In genomic region chr11:77147668-77148321, GRCh38 we compare ENCODE assay signal across 8 cellular contexts. TPM values are rescaled to one million over a fixed set of nuclear protein-coding genes. Genes with fewer than 3 reads are reported as not detected.
DNase-seq lines count a peak whose midpoint lies in the region; TF ChIP-seq lines count a peak whose summit lies in the region.

No MANE protein-coding gene starts in this region.

- peaks cover 6% of the 10 kb centered on the region for H3K27me3 Mint-ChIP-seq in activated T-helper 1 cell treated with anti-CD3 and anti-CD28 coated beads, Interleukin-12 subunit alpha, Interleukin-12 subunit beta, Interleukin-2, Interleukin-4 antibody, amounts not matched to agents 30 ng/mL and 10 ng/mL and 1 ng/mL, durations not matched to agents 14 hours and 24 hours and 36 hours (ENCODE audit: insufficient read depth)

- H3K4me3 ChIP-seq in NB4 (ENCODE audit: low read depth, low read length) = peak overlapping the region; percentile 3
- peak overlapping the region; percentile 81 for H3K4me3 ChIP-seq in iPS-15b (ENCODE audit: low read depth, low read length)
- peak overlapping the region in 1 of 3 donors; percentile 18 for H3K4me3 ChIP-seq in thyroid gland (replicated peaks in 1 of 3)
- no peak overlapping the region for H3K4me3 ChIP-seq in dorsolateral prefrontal cortex

- H3K27ac ChIP-seq in thyroid gland = no peak overlapping the region
- H3K27ac ChIP-seq in dorsolateral prefrontal cortex = no peak overlapping the region

- H3K4me1 ChIP-seq in iPS-15b (ENCODE audit: control insufficient read depth, insufficient read depth, low read length) (no peaks in the 10 kb centered on the region), thyroid gland (peaks cover 0 to 9% of the 10 kb centered on the region in 2 donors)

- no peak overlapping the region for H3K9ac ChIP-seq in iPS-15b (ENCODE audit: low read depth, low read length)

- TF ChIP-seq POLR2A in NB4 (IDR thresholded peaks at IDR 0.05; ENCODE audit: extremely low read depth, insufficient read length) (peak; percentile 14), thyroid gland (IDR thresholded peaks at IDR 0.05) (no peak)

- peaks cover 2% of the 10 kb centered on the region for H3K27me3 ChIP-seq in iPS-15b (ENCODE audit: control insufficient read depth, insufficient read depth, low read length)
- H3K27me3 ChIP-seq in thyroid gland = no peaks in the 10 kb centered on the region
- no peaks in the 10 kb centered on the region for H3K27me3 ChIP-seq in dorsolateral prefrontal cortex

- no peaks in the 10 kb centered on the region for H3K9me3 Mint-ChIP-seq in activated T-helper 1 cell treated with anti-CD3 and anti-CD28 coated beads, Interleukin-12 subunit alpha, Interleukin-12 subunit beta, Interleukin-2, Interleukin-4 antibody, amounts not matched to agents 30 ng/mL and 10 ng/mL and 1 ng/mL, durations not matched to agents 14 hours and 24 hours and 36 hours

- no peaks in the 10 kb centered on the region for H3K9me3 ChIP-seq in iPS-15b (ENCODE audit: control insufficient read depth, insufficient read depth, low read length)
- no peaks in the 10 kb centered on the region for H3K9me3 ChIP-seq in thyroid gland

- H3K4me3 Mint-ChIP-seq in activated T-helper 1 cell treated with anti-CD3 and anti-CD28 coated beads, Interleukin-12 subunit alpha, Interleukin-12 subunit beta, Interleukin-2, Interleukin-4 antibody, amounts not matched to agents 30 ng/mL and 10 ng/mL and 1 ng/mL, durations not matched to agents 14 hours and 24 hours and 36 hours = peak overlapping the region; percentile 67

- peak; percentile 78 for DNase-seq in AG20443 (ENCODE audit: low spot score)
- peak; percentile 95 for DNase-seq in NB4 (ENCODE audit: low read depth)
- DNase-seq in activated T-helper 1 cell treated with anti-CD3 and anti-CD28 coated beads, Interleukin-12 subunit alpha, Interleukin-12 subunit beta, Interleukin-2, Interleukin-4 antibody, amounts not matched to agents 30 ng/mL and 10 ng/mL and 1 ng/mL, durations not matched to agents 14 hours and 24 hours and 36 hours (ENCODE audit: low spot score) = no peak
- peak; percentile 36 for DNase-seq in thyroid gland
- DNase-seq in GOT3 (lab: John Stamatoyannopoulos, UW) = no peak
- no peak for DNase-seq in dorsolateral prefrontal cortex
- DNase-seq in COLO668 (lab: John Stamatoyannopoulos, UW; ENCODE audit: unreplicated experiment) = no peak

- no peaks in the 10 kb centered on the region for H3K36me3 Mint-ChIP-seq in activated T-helper 1 cell treated with anti-CD3 and anti-CD28 coated beads, Interleukin-12 subunit alpha, Interleukin-12 subunit beta, Interleukin-2, Interleukin-4 antibody, amounts not matched to agents 30 ng/mL and 10 ng/mL and 1 ng/mL, durations not matched to agents 14 hours and 24 hours and 36 hours (ENCODE audit: low read depth)

- H3K4me1 Mint-ChIP-seq in activated T-helper 1 cell treated with anti-CD3 and anti-CD28 coated beads, Interleukin-12 subunit alpha, Interleukin-12 subunit beta, Interleukin-2, Interleukin-4 antibody, amounts not matched to agents 30 ng/mL and 10 ng/mL and 1 ng/mL, durations not matched to agents 14 hours and 24 hours and 36 hours (ENCODE audit: low read depth) = peaks cover 28% of the 10 kb centered on the region

- intact Hi-C loops in activated T-helper 1 cell treated with anti-CD3 and anti-CD28 coated beads, Interleukin-12 subunit alpha, Interleukin-12 subunit beta, Interleukin-2, Interleukin-4 antibody, amounts not matched to agents 30 ng/mL and 10 ng/mL and 1 ng/mL, durations not matched to agents 14 hours and 24 hours and 36 hours (cut with micrococcal nuclease) = no loop called here
- intact Hi-C loops in thyroid gland (cut with DNase I) (no loop called here), dorsolateral prefrontal cortex (cut with DNase I) (no loop called here)

- TF ChIP-seq CTCF in NB4 (IDR thresholded peaks at IDR 0.05; ENCODE audit: low read depth, low read length) (no peak), thyroid gland (IDR thresholded peaks at IDR 0.05) (no peak), dorsolateral prefrontal cortex (IDR thresholded peaks at IDR 0.05 in 54 of 56, conservative IDR thresholded peaks at IDR 0.05 in 2 of 56; ENCODE audit: low read depth in 1 of 56, partially characterized antibody in 56 of 56) (no peak)

- WGBS in thyroid gland, 2 donors = 0% methylated on average over 3 to 5 of the region's 47 CpGs

- H3K36me3 ChIP-seq in iPS-15b (ENCODE audit: control insufficient read depth, insufficient read depth, low read length) = no peaks in the 10 kb centered on the region
- no peaks in the 10 kb centered on the region for H3K36me3 ChIP-seq in thyroid gland

- H3K27ac Mint-ChIP-seq in activated T-helper 1 cell treated with anti-CD3 and anti-CD28 coated beads, Interleukin-12 subunit alpha, Interleukin-12 subunit beta, Interleukin-2, Interleukin-4 antibody, amounts not matched to agents 30 ng/mL and 10 ng/mL and 1 ng/mL, durations not matched to agents 14 hours and 24 hours and 36 hours = no peak overlapping the region

RNA-seq across cellular contexts. Expression of gene MYO7A, which starts 19.7 kb away (rescaled TPM):
- total RNA-seq in activated T-helper 1 cell treated with anti-CD3 and anti-CD28 coated beads, Interleukin-12 subunit alpha, Interleukin-12 subunit beta, Interleukin-2, Interleukin-4 antibody, amounts not matched to agents 30 ng/mL and 10 ng/mL and 1 ng/mL, durations not matched to agents 14 hours and 24 hours and 36 hours = 0.07 and 0.29 TPM in 2 replicates
- total RNA-seq in thyroid gland = 1 to 10 TPM; 3.8 to 8.7 (median 5.7) TPM
- total RNA-seq in dorsolateral prefrontal cortex = 10 to 100 TPM in 27 of 120 experiments, 1 to 10 TPM in 93; 3.4 to 21.5 (median 7.7) TPM

RNA-seq across cellular contexts. Expression of gene OMP, which starts 45.2 kb away (rescaled TPM):
- total RNA-seq in activated T-helper 1 cell treated with anti-CD3 and anti-CD28 coated beads, Interleukin-12 subunit alpha, Interleukin-12 subunit beta, Interleukin-2, Interleukin-4 antibody, amounts not matched to agents 30 ng/mL and 10 ng/mL and 1 ng/mL, durations not matched to agents 14 hours and 24 hours and 36 hours = not detected in 2 replicates
- total RNA-seq in thyroid gland = 1 to 10 TPM in 1 of 4 donors, not detected in 3; 2.3 TPM
- total RNA-seq in dorsolateral prefrontal cortex = 1 to 10 TPM in 58 of 120 experiments, under 1 TPM in 3, not detected in 59; 0.86 to 4.4 (median 1.8) TPM

Comparison
In these comparisons a context has a peak if more than half of its experiments do, and no peak if none do; other contexts are left out.
1. DNase-seq: peak in AG20443 (single experiment), NB4 (single experiment) and thyroid gland (2 of 2); none in activated T-helper 1 cell treated with anti-CD3 and anti-CD28 coated beads, Interleukin-12 subunit alpha, Interleukin-12 subunit beta, Interleukin-2, Interleukin-4 antibody, amounts not matched to agents 30 ng/mL and 10 ng/mL and 1 ng/mL, durations not matched to agents 14 hours and 24 hours and 36 hours (single experiment), GOT3 (single experiment), dorsolateral prefrontal cortex (0 of 10) and COLO668 (single experiment).
2. H3K4me3 ChIP-seq: peak in NB4 (single experiment) and iPS-15b (single experiment); none in dorsolateral prefrontal cortex (0 of 59).